In genomic region chr17:21511368-21512195, GRCh38 we compare ENCODE assay signal across 1 cellular context.
TF ChIP-seq lines count a peak whose summit lies in the region.

No MANE protein-coding gene starts in this region.

TF ChIP-seq in HEK293, 187 proteins besides CTCF, POLR2A, EP300 and RAD21 (continued from another document):
- no peak for TF ChIP-seq ZBTB11 (tag by site-specific recombination; conservative IDR thresholded peaks at IDR 0.05; ENCODE audit: low read depth)
- TF ChIP-seq ZNF23 (tag by site-specific recombination; IDR thresholded peaks at IDR 0.05; ENCODE audit: borderline replicate concordance) = no peak
